ENCODE assay signal across 8 cellular contexts in genomic region chr19:12938054-12938535, GRCh38. TPM values are rescaled to one million over a fixed set of nuclear protein-coding genes. Genes with fewer than 3 reads are reported as not detected.
A peak's percentile ranks its signal among the peaks of the same experiment; 100 is the strongest.
DNase-seq lines count a peak whose midpoint lies in the region; ATAC-seq and TF ChIP-seq lines count a peak whose summit lies in the region.

No MANE protein-coding gene starts in this region.

- peak overlapping the region; percentile 21 for H3K9ac ChIP-seq in smooth muscle cell (ENCODE audit: low read depth)

- no peaks in the 10 kb centered on the region for H3K36me3 ChIP-seq in smooth muscle cell (ENCODE audit: low read depth)

- DNase-seq in AG08395 (ENCODE audit: low spot score), result peak; percentile 99
- peak; percentile 68 for DNase-seq in NCI-H345 treated with DMSO at 0.1 percent for 48 hours (lab: John Stamatoyannopoulos, UW; ENCODE audit: unreplicated experiment)
- peak; percentile 99 for DNase-seq in activated CD4-positive, CD25-positive, alpha-beta regulatory T cell treated with anti-CD3 and anti-CD28 coated beads, Interleukin-2, amount 50 U/mL, for 16 hours (ENCODE audit: low read depth, low spot score)
- peak; percentile 96 to 99 for DNase-seq in central memory CD8-positive, alpha-beta T cell (ENCODE audit: low spot score in 2 of 2)
- peak; percentile 100 for DNase-seq in immature natural killer cell
- peak; percentile 93 for DNase-seq in smooth muscle cell (lab: John Stamatoyannopoulos, UW; ENCODE audit: unreplicated experiment)

- ATAC-seq in GM19035 (IDR thresholded peaks at IDR 0.05; ENCODE audit: unreplicated experiment) (peak; percentile 84), HG03354 (IDR thresholded peaks at IDR 0.05; ENCODE audit: poor library complexity, severe bottlenecking, unreplicated experiment) (peak; percentile 82)
- peak; percentile 94 for ATAC-seq in central memory CD8-positive, alpha-beta T cell (replicated peaks; ENCODE audit: extremely low read depth, poor library complexity, severe bottlenecking)

- H4K20me1 ChIP-seq in smooth muscle cell (ENCODE audit: low read depth), result peaks cover 46% of the 10 kb centered on the region

- peaks cover 48% of the 10 kb centered on the region for H3K4me1 Mint-ChIP-seq in central memory CD8-positive, alpha-beta T cell
- H3K4me1 Mint-ChIP-seq in immature natural killer cell, result peaks cover 52 to 54% of the 10 kb centered on the region in 2 donors

- no peaks in the 10 kb centered on the region for H3K9me3 Mint-ChIP-seq in central memory CD8-positive, alpha-beta T cell
- H3K9me3 Mint-ChIP-seq in immature natural killer cell, result no peaks in the 10 kb centered on the region

- WGBS in smooth muscle cell (ENCODE audit: low lambda C conversion rate), result under 1% methylated on average over 28 of the region's 30 CpGs

- H2AFZ ChIP-seq in smooth muscle cell (ENCODE audit: low read depth), result peak overlapping the region; percentile 92

- H3K27ac ChIP-seq in smooth muscle cell (ENCODE audit: low read depth), result no peak overlapping the region

- peak overlapping the region; percentile 84 for H3K4me3 ChIP-seq in smooth muscle cell

- no peaks in the 10 kb centered on the region for H3K27me3 Mint-ChIP-seq in central memory CD8-positive, alpha-beta T cell
- H3K27me3 Mint-ChIP-seq in immature natural killer cell (ENCODE audit: low read depth in 3 of 3), result peaks cover 15 to 25% (median 23%) of the 10 kb centered on the region in 3 donors

- peak overlapping the region; percentile 98 for H3K4me3 Mint-ChIP-seq in central memory CD8-positive, alpha-beta T cell
- H3K4me3 Mint-ChIP-seq in immature natural killer cell, result peak overlapping the region; percentile 97 to 100 (median 98)

- no peak for TF ChIP-seq CTCF in smooth muscle cell (IDR thresholded peaks at IDR 0.05; ENCODE audit: borderline replicate concordance, insufficient read depth, poor library complexity, severe bottlenecking)

- H3K27ac Mint-ChIP-seq in central memory CD8-positive, alpha-beta T cell (ENCODE audit: low read depth), result peak overlapping the region; percentile 97
- H3K27ac Mint-ChIP-seq in immature natural killer cell, result peak overlapping the region; percentile 93 to 98 (median 98)

- H3K4me1 ChIP-seq in smooth muscle cell (ENCODE audit: low read depth), result peaks cover 24% of the 10 kb centered on the region

- peaks cover 35% of the 10 kb centered on the region for H3F3A ChIP-seq in smooth muscle cell (ENCODE audit: low read depth)

- peaks cover 56% of the 10 kb centered on the region for H3K36me3 Mint-ChIP-seq in central memory CD8-positive, alpha-beta T cell (ENCODE audit: insufficient read depth)
- peaks cover 9 to 29% (median 15%) of the 10 kb centered on the region in 3 donors for H3K36me3 Mint-ChIP-seq in immature natural killer cell

- H3K4me2 ChIP-seq in smooth muscle cell, result peak overlapping the region; percentile 91

- no peaks in the 10 kb centered on the region for H3K27me3 ChIP-seq in smooth muscle cell (ENCODE audit: low read depth)

- H3K79me2 ChIP-seq in smooth muscle cell (ENCODE audit: low read depth), result peaks cover 42% of the 10 kb centered on the region

- no peaks in the 10 kb centered on the region for H3K9me3 ChIP-seq in smooth muscle cell (replicated peaks; ENCODE audit: low read depth)

RNA-seq across cellular contexts. Expression of gene CALR, which starts 0.3 kb away (rescaled TPM):
- 100 to 1,000 TPM; 125 to 301 (median 238) TPM for polyA plus RNA-seq in immature natural killer cell
- 800 and 956 TPM in 2 replicates for total RNA-seq in smooth muscle cell
- 640 and 833 TPM in 2 replicates for polyA plus RNA-seq in smooth muscle cell

RNA-seq across cellular contexts. Expression of gene FARSA, which starts 4.6 kb away (rescaled TPM):
- 10 to 100 TPM; 57.2 to 82.0 (median 71.1) TPM for polyA plus RNA-seq in immature natural killer cell
- 28.6 and 46.1 TPM in 2 replicates for total RNA-seq in smooth muscle cell
- 86.9 and 94.0 TPM in 2 replicates for polyA plus RNA-seq in smooth muscle cell

RNA-seq across cellular contexts. Expression of gene RAD23A, which starts 7.6 kb away (rescaled TPM):
- polyA plus RNA-seq in immature natural killer cell (100 to 1,000 TPM in 1 of 3 donors, 10 to 100 TPM in 2; 68.9 to 121 (median 69.4) TPM), smooth muscle cell (176 and 191 TPM in 2 replicates)
- total RNA-seq in smooth muscle cell, result 74.4 and 97.1 TPM in 2 replicates

RNA-seq across cellular contexts. Expression of gene GADD45GIP1, which starts 18.9 kb away (rescaled TPM):
- 10 to 100 TPM; 37.4 to 69.1 (median 56.8) TPM for polyA plus RNA-seq in immature natural killer cell
- 51.5 and 51.6 TPM in 2 replicates for total RNA-seq in smooth muscle cell
- polyA plus RNA-seq in smooth muscle cell, result 152 and 153 TPM in 2 replicates

RNA-seq across cellular contexts. Expression of gene SYCE2, which starts 19.0 kb away (rescaled TPM):
- polyA plus RNA-seq in immature natural killer cell (under 1 TPM in 1 of 3 donors, not detected in 2; 0.20 TPM), smooth muscle cell (0.91 and 2.9 TPM in 2 replicates)
- total RNA-seq in smooth muscle cell, result 0.90 and 1.4 TPM in 2 replicates
